Comparison of ENCODE assay signal across 27 cellular contexts in genomic region chr2:50661682-50662081, GRCh38.
DNase-seq lines count a peak whose midpoint lies in the region; ATAC-seq, FAIRE-seq and TF ChIP-seq lines count a peak whose summit lies in the region.
"Had no signal": no experiment of that assay in that cellular context is flagged by ENCODE, and none has a peak within 500 bp of the region (broad histone marks: within the 10 kb centered on the region; RNA-seq: fewer than 3 reads in every experiment).

No MANE protein-coding gene starts in this region.

- POLR2A ChIA-PET in WTC11 (lab: Charles Lee): no interaction called here

- H3K27me3 Mint-ChIP-seq in WTC11 (ENCODE audit: low read depth): no peaks in the 10 kb centered on the region
- H3K27me3 Mint-ChIP-seq: CD4-positive, alpha-beta memory T cell; CD4-positive, CD25-positive, alpha-beta regulatory T cell; CD8-positive, alpha-beta memory T cell had no signal

- H3K27me3 ChIP-seq in neural cell (ENCODE audit: insufficient read depth, low read depth, low read length): no peaks in the 10 kb centered on the region
- H3K27me3 ChIP-seq in small intestine (ENCODE audit: control insufficient read depth in 2 of 2, insufficient read depth in 2 of 2, low read length in 2 of 2): no peaks in the 10 kb centered on the region
- H3K27me3 ChIP-seq: BE2C, BLaER1 had no signal

- TF ChIP-seq CTCF in WTC11 (IDR thresholded peaks at IDR 0.05): no peak
- TF ChIP-seq CTCF in neural cell (IDR thresholded peaks at IDR 0.05; ENCODE audit: poor library complexity, severe bottlenecking): no peak

- peak; percentile 13 for TF ChIP-seq EP300 in neural cell (conservative IDR thresholded peaks at IDR 0.05; ENCODE audit: poor library complexity, severe bottlenecking)

- no peak overlapping the region for H3K9ac ChIP-seq in neural cell (ENCODE audit: low read length)
- H3K9ac ChIP-seq: BLaER1 had no signal

- no peak overlapping the region for H3K27ac ChIP-seq in neural cell (ENCODE audit: low read length)
- H3K27ac ChIP-seq in small intestine (ENCODE audit: low read depth in 1 of 2, low read length in 1 of 2): no peak overlapping the region
- H3K27ac ChIP-seq: BLaER1 had no signal

- H3K36me3 Mint-ChIP-seq in WTC11: no peaks in the 10 kb centered on the region
- H3K36me3 Mint-ChIP-seq: CD14-positive monocyte; CD4-positive, alpha-beta memory T cell; CD4-positive, CD25-positive, alpha-beta regulatory T cell; CD8-positive, alpha-beta memory T cell had no signal

- DNase-seq in NCI-H526 treated with DMSO at 0.1 percent for 48 hours (lab: John Stamatoyannopoulos, UW) (peak; percentile 37), WTC11 (ENCODE audit: low spot score) (no peak), small intestine (no peak)
- DNase-seq in activated CD4-positive, CD25-positive, alpha-beta regulatory T cell (lab: John Stamatoyannopoulos, UW): no peak
- DNase-seq: 8988T; ACHN; BE2C; C1 segment of cervical spinal cord; CD4-positive, alpha-beta memory T cell; CD4-positive, CD25-positive, alpha-beta regulatory T cell; CD8-positive, alpha-beta memory T cell; COR-L47; DMS 273 treated with DMSO at 0.1 percent for 48 hours; DMS153; DMS53; DMS79; DND-41; EL; GDM1 had no signal

- TF ChIP-seq RAD21 in neural cell (conservative IDR thresholded peaks at IDR 0.05): no peak

- H3K9me3 ChIP-seq in neural cell (ENCODE audit: low read length) (no peaks in the 10 kb centered on the region), small intestine (ENCODE audit: control insufficient read depth, low read depth) (no peaks in the 10 kb centered on the region)
- H3K9me3 ChIP-seq: BE2C, BLaER1 had no signal

- peaks cover 22% of the 10 kb centered on the region for H3K4me1 Mint-ChIP-seq in WTC11
- H3K4me1 Mint-ChIP-seq: CD14-positive monocyte; CD4-positive, alpha-beta memory T cell; CD4-positive, CD25-positive, alpha-beta regulatory T cell; CD8-positive, alpha-beta memory T cell had no signal

- CTCF ChIA-PET in WTC11 (lab: Charles Lee): no interaction called here

- no peaks in the 10 kb centered on the region for H3K9me2 ChIP-seq in neural cell (ENCODE audit: insufficient read depth, low read length)

- H4K20me1 ChIP-seq in neural cell (ENCODE audit: insufficient read depth): no peaks in the 10 kb centered on the region
- H4K20me1 ChIP-seq: BLaER1 had no signal

- H3F3A ChIP-seq in neural cell (ENCODE audit: insufficient read depth, low read length, poor library complexity, severe bottlenecking): peaks cover 5% of the 10 kb centered on the region

- no peak overlapping the region for H3K4me3 Mint-ChIP-seq in WTC11
- H3K4me3 Mint-ChIP-seq: CD14-positive monocyte; CD4-positive, alpha-beta memory T cell; CD4-positive, CD25-positive, alpha-beta regulatory T cell; CD8-positive, alpha-beta memory T cell had no signal

- H3K79me2 ChIP-seq in neural cell (replicated peaks; ENCODE audit: insufficient read depth, low read length): no peaks in the 10 kb centered on the region

- WGBS in small intestine, 3 donors: 52 to 83% (median 81%) methylated on average over 2 of the region's 2 CpGs

- H3K9me3 Mint-ChIP-seq in WTC11: no peaks in the 10 kb centered on the region

- no peak overlapping the region for H3K27ac Mint-ChIP-seq in WTC11
- H3K27ac Mint-ChIP-seq: CD14-positive monocyte; CD4-positive, alpha-beta memory T cell; CD4-positive, CD25-positive, alpha-beta regulatory T cell; CD8-positive, alpha-beta memory T cell had no signal

- H3K4me1 ChIP-seq in small intestine (ENCODE audit: control insufficient read depth in 2 of 2, insufficient read depth in 1 of 2, low read depth in 1 of 2, low read length in 1 of 2): no peaks in the 10 kb centered on the region
- H3K4me1 ChIP-seq: BE2C, BLaER1 had no signal

- ATAC-seq in WTC11 (peak; percentile 41; the same call in 1 of the 2 replicates), HG02763 (IDR thresholded peaks at IDR 0.05; ENCODE audit: unreplicated experiment) (no peak)
- ATAC-seq: GM12878 had no signal

- H3K36me3 ChIP-seq in neural cell (ENCODE audit: insufficient read depth, low read length) (no peaks in the 10 kb centered on the region), small intestine (ENCODE audit: control insufficient read depth in 2 of 2, insufficient read depth in 2 of 2, low read length in 2 of 2) (no peaks in the 10 kb centered on the region)
- H3K36me3 ChIP-seq: BE2C, BLaER1 had no signal

- no peak for FAIRE-seq in small intestine (lab: Jason Lieb, UNC)
- FAIRE-seq: A204.1, GM12878, GM12892, GM18507 had no signal

- peak overlapping the region; percentile 8 for H3K4me2 ChIP-seq in neural cell (ENCODE audit: low read length)
- H3K4me2 ChIP-seq: BLaER1 had no signal

- H2AFZ ChIP-seq in neural cell (ENCODE audit: low read depth, low read length): no peak overlapping the region

- H3K4me3 ChIP-seq in neural cell (ENCODE audit: low read length): no peak overlapping the region
- H3K4me3 ChIP-seq in small intestine (ENCODE audit: low read depth in 1 of 2, low read length in 2 of 2): no peak overlapping the region
- H3K4me3 ChIP-seq: BLaER1, GM12878 had no signal

TF ChIP-seq in WTC11, 78 proteins besides CTCF, POLR2A, EP300 and RAD21:
- TF ChIP-seq, protein P1, sequence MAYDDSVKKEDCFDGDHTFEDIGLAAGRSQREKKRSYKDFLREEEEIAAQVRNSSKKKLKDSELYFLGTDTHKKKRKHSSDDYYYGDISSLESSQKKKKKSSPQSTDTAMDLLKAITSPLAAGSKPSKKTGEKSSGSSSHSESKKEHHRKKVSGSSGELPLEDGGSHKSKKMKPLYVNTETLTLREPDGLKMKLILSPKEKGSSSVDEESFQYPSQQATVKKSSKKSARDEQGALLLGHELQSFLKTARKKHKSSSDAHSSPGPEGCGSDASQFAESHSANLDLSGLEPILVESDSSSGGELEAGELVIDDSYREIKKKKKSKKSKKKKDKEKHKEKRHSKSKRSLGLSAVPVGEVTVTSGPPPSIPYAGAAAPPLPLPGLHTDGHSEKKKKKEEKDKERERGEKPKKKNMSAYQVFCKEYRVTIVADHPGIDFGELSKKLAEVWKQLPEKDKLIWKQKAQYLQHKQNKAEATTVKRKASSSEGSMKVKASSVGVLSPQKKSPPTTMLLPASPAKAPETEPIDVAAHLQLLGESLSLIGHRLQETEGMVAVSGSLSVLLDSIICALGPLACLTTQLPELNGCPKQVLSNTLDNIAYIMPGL (CRISPR knock-in tag; IDR thresholded peaks at IDR 0.05): no peak
- TF ChIP-seq PREB (CRISPR knock-in tag; IDR thresholded peaks at IDR 0.05; ENCODE audit: borderline replicate concordance) (no peak), SOX15 (CRISPR knock-in tag; IDR thresholded peaks at IDR 0.05) (no peak)

TF ChIP-seq in neural cell, 6 proteins besides CTCF, POLR2A, EP300 and RAD21:
- TF ChIP-seq MXI1 (conservative IDR thresholded peaks at IDR 0.05; ENCODE audit: poor library complexity, severe bottlenecking) (no peak), REST (IDR thresholded peaks at IDR 0.05; ENCODE audit: borderline replicate concordance) (peak; percentile 95), POLR2AphosphoS5 (IDR thresholded peaks at IDR 0.05) (peak; percentile 16)
